Comparison of ENCODE assay signal across 18 cellular contexts in the genomic region with DNA sequence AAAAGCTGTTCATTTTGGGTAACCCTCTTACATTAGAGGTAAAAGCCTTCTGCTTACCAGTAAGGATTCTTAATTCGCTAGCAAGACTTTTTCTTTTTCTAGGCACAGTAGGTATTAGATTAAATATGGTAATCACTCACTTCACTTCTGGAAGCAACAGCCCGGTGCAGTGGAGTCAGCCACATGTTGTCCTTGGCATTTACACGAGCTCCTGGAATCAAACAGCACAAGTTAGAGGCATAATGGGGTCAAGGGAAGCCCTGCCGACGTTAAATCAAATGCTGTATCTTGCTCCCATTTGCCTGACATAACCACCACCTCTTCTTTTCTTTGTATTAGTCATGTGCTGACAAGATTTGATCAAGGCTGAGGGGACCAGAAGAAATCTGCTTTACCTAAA.
DNase-seq lines count a peak whose midpoint lies in the region; ATAC-seq, FAIRE-seq and TF ChIP-seq lines count a peak whose summit lies in the region.
"Had no signal": no experiment of that assay in that cellular context is flagged by ENCODE, and none has a peak within 500 bp of the region (broad histone marks: within the 10 kb centered on the region; RNA-seq: fewer than 3 reads in every experiment).

No MANE protein-coding gene starts in this region.

- peaks cover 49% of the 10 kb centered on the region for H3K36me3 Mint-ChIP-seq in activated B cell treated with CpG ODN at 0.5 μM for 24 hours (ENCODE audit: low read depth)

- DNase-seq in right cardiac atrium: peak in 1 of 3 donors; percentile 52
- no peak for DNase-seq in left ventricle myocardium inferior
- no peak for DNase-seq in activated B cell treated with CpG ODN at 0.5 μM for 24 hours
- DNase-seq in endothelial cell of umbilical vein (ENCODE audit: low read depth, low spot score): no peak
- DNase-seq in esophagus muscularis mucosa (ENCODE audit: extremely low spot score): no peak
- no peak for DNase-seq in BE2C
- DNase-seq: activated CD4-positive, alpha-beta T cell treated with anti-CD3 and anti-CD28 coated beads for 1 hour; esophagus squamous epithelium; left cardiac atrium; NCI-H1092; NCI-H2029 treated with DMSO at 0.1 percent for 48 hours; NK-92 treated with Interleukin-12 subunit alpha and Interleukin-12 subunit beta, amount 100 ng/mL, for 24 hours; testis had no signal

- H3K79me2 ChIP-seq in endothelial cell of umbilical vein (ENCODE audit: control insufficient read depth, insufficient read depth, low read length): no peaks in the 10 kb centered on the region

- POLR2A ChIA-PET in activated B cell treated with CpG ODN at 0.5 μM for 24 hours (lab: Charles Lee) (interaction anchor here (1.0 to 4.0 kb wide), 4 partner anchors 9 to 120 kb away, joined by 3 to 17 read pairs (median 8); no protein-coding TSS in a partner anchor), endothelial cell of umbilical vein (lab: Charles Lee) (no interaction called here)

- dilution Hi-C loops in endothelial cell of umbilical vein (cut with MboI; ENCODE audit: extremely low pct_ligation_motif_present, low sequenced_read_pairs): no loop called here

- H3K4me2 ChIP-seq in endothelial cell of umbilical vein (ENCODE audit: insufficient read depth, low read length): no peak overlapping the region
- H3K4me2 ChIP-seq: KMS-11 had no signal

- H3K27ac ChIP-seq in right cardiac atrium (ENCODE audit: low read length) (no peak overlapping the region), left ventricle myocardium inferior (replicated peaks) (no peak overlapping the region), endothelial cell of umbilical vein (ENCODE audit: insufficient read depth, low read depth, low read length) (peak overlapping the region; percentile 71), esophagus muscularis mucosa (replicated peaks in 1 of 4) (no peak overlapping the region)
- H3K27ac ChIP-seq: cardiac muscle cell, esophagus squamous epithelium, KMS-11, testis had no signal

- H3K27me3 Mint-ChIP-seq in activated B cell treated with CpG ODN at 0.5 μM for 24 hours: no peaks in the 10 kb centered on the region

- H3K4me3 ChIP-seq in right cardiac atrium (ENCODE audit: low read length) (no peak overlapping the region), left ventricle myocardium inferior (no peak overlapping the region), endothelial cell of umbilical vein (replicated peaks in 1 of 3; ENCODE audit: insufficient read depth in 1 of 3, low read depth in 1 of 3, low read length in 3 of 3) (no peak overlapping the region), esophagus muscularis mucosa (no peak overlapping the region), BE2C (ENCODE audit: low read depth, low read length) (no peak overlapping the region)
- H3K4me3 ChIP-seq: cardiac muscle cell, esophagus squamous epithelium, smooth muscle cell, testis had no signal

- H2AFZ ChIP-seq in endothelial cell of umbilical vein (ENCODE audit: low read depth, low read length): peak overlapping the region; percentile 34

- peaks cover 94% of the 10 kb centered on the region for H3K4me1 Mint-ChIP-seq in activated B cell treated with CpG ODN at 0.5 μM for 24 hours

- H3K9me3 Mint-ChIP-seq in activated B cell treated with CpG ODN at 0.5 μM for 24 hours: no peaks in the 10 kb centered on the region

- WGBS in right cardiac atrium: 53% methylated on average over 5 of the region's 5 CpGs
- 54% methylated on average over 5 of the region's 5 CpGs for WGBS in esophagus muscularis mucosa

- TF ChIP-seq CTCF in left ventricle myocardium inferior (IDR thresholded peaks at IDR 0.05; ENCODE audit: borderline replicate concordance) (no peak), activated B cell treated with CpG ODN at 0.5 μM for 24 hours (IDR thresholded peaks at IDR 0.05) (no peak), endothelial cell of umbilical vein (IDR thresholded peaks at IDR 0.05; ENCODE audit: extremely low read depth in 1 of 2, insufficient read depth in 1 of 2, low read depth in 1 of 2, low read length in 2 of 2) (no peak), esophagus muscularis mucosa (IDR thresholded peaks at IDR 0.05) (no peak), BE2C (IDR thresholded peaks at IDR 0.05; ENCODE audit: low read depth, low read length) (no peak)

- H3K4me1 ChIP-seq in right cardiac atrium (ENCODE audit: control insufficient read depth, insufficient read depth, low read length): peaks cover 6% of the 10 kb centered on the region
- H3K4me1 ChIP-seq in left ventricle myocardium inferior: no peaks in the 10 kb centered on the region
- H3K4me1 ChIP-seq in endothelial cell of umbilical vein (ENCODE audit: control insufficient read depth, extremely low read depth, insufficient read depth, low read length): peaks cover 25% of the 10 kb centered on the region
- peaks cover 0 to 42% (median 25%) of the 10 kb centered on the region in 4 donors for H3K4me1 ChIP-seq in esophagus muscularis mucosa
- no peaks in the 10 kb centered on the region for H3K4me1 ChIP-seq in BE2C
- H3K4me1 ChIP-seq: testis had no signal

- no peaks in the 10 kb centered on the region for H4K20me1 ChIP-seq in endothelial cell of umbilical vein (replicated peaks; ENCODE audit: control insufficient read depth, extremely low read depth, insufficient read depth, low read length)

- no peaks in the 10 kb centered on the region for H3K9me1 ChIP-seq in endothelial cell of umbilical vein (replicated peaks; ENCODE audit: control insufficient read depth, extremely low read depth, insufficient read depth, low read length)

- intact Hi-C loops in right cardiac atrium (cut with DNase I): no loop called here
- intact Hi-C loops in left ventricle myocardium inferior (cut with micrococcal nuclease): no loop called here
- intact Hi-C loops in activated B cell treated with CpG ODN at 0.5 μM for 24 hours (cut with micrococcal nuclease): loop anchor here (10.0 kb wide), 1 partner anchor 892 kb away; no protein-coding TSS in a partner anchor
- intact Hi-C loops in endothelial cell of umbilical vein (cut with micrococcal nuclease): loop anchor here (10.0 kb wide), 1 partner anchor 212 kb away; a partner anchor contains a TSS
- intact Hi-C loops in esophagus muscularis mucosa (cut with DNase I): no loop called here

- H3K9me3 ChIP-seq in right cardiac atrium (ENCODE audit: control insufficient read depth, low read length) (no peaks in the 10 kb centered on the region), left ventricle myocardium inferior (replicated peaks) (no peaks in the 10 kb centered on the region), endothelial cell of umbilical vein (replicated peaks; ENCODE audit: control insufficient read depth, insufficient read depth, low read length) (no peaks in the 10 kb centered on the region), esophagus muscularis mucosa (no peaks in the 10 kb centered on the region), BE2C (no peaks in the 10 kb centered on the region)
- H3K9me3 ChIP-seq: esophagus squamous epithelium, testis had no signal

- ATAC-seq in right cardiac atrium: peak; percentile 32 to 68
- ATAC-seq in activated B cell treated with CpG ODN at 0.5 μM for 24 hours (ENCODE audit: low read depth): no peak
- no peak for ATAC-seq in HG03439 (IDR thresholded peaks at IDR 0.05; ENCODE audit: unreplicated experiment)

- no peak overlapping the region for H3K9ac ChIP-seq in endothelial cell of umbilical vein (replicated peaks; ENCODE audit: extremely low read depth, insufficient read depth, low read length)
- H3K9ac ChIP-seq: KMS-11 had no signal

- CTCF ChIA-PET in activated B cell treated with CpG ODN at 0.5 μM for 24 hours (lab: Charles Lee) (interaction anchor here (0.6 to 2.0 kb wide), 5 partner anchors 16 to 175 kb away, joined by 3 to 15 read pairs (median 7); no protein-coding TSS in a partner anchor), endothelial cell of umbilical vein (lab: Charles Lee) (interaction anchor here (1.0 to 4.9 kb wide), 15 partner anchors 9 to 242 kb away, joined by 3 to 90 read pairs (median 6); a partner anchor contains a TSS)

- H3K27me3 ChIP-seq in right cardiac atrium (ENCODE audit: control insufficient read depth, insufficient read depth) (no peaks in the 10 kb centered on the region), left ventricle myocardium inferior (ENCODE audit: low read depth) (no peaks in the 10 kb centered on the region), endothelial cell of umbilical vein (ENCODE audit: control insufficient read depth in 2 of 2, insufficient read depth in 2 of 2, low read length in 2 of 2) (no peaks in the 10 kb centered on the region), esophagus muscularis mucosa (no peaks in the 10 kb centered on the region), BE2C (no peaks in the 10 kb centered on the region)
- H3K27me3 ChIP-seq: cardiac muscle cell, esophagus squamous epithelium, testis had no signal

- H3K27ac Mint-ChIP-seq in activated B cell treated with CpG ODN at 0.5 μM for 24 hours: peak overlapping the region; percentile 79

- peak; percentile 56 for FAIRE-seq in endothelial cell of umbilical vein (lab: Jason Lieb, UNC)
- FAIRE-seq: GM18507 had no signal

- TF ChIP-seq POLR2A in endothelial cell of umbilical vein (IDR thresholded peaks at IDR 0.05; ENCODE audit: low read depth, low read length) (no peak), esophagus muscularis mucosa (IDR thresholded peaks at IDR 0.05; ENCODE audit: low read depth) (no peak)

- no TSS peak for BruUV-seq in endothelial cell of umbilical vein (replicated peaks; lab: Mats Ljungman, UMichigan)

- H3K4me3 Mint-ChIP-seq in activated B cell treated with CpG ODN at 0.5 μM for 24 hours: no peak overlapping the region

- no peaks in the 10 kb centered on the region for H3K36me3 ChIP-seq in left ventricle myocardium inferior
- H3K36me3 ChIP-seq in endothelial cell of umbilical vein (ENCODE audit: control insufficient read depth in 2 of 2, extremely low read depth in 1 of 2, insufficient read depth in 2 of 2, low read length in 2 of 2): no peaks in the 10 kb centered on the region
- peaks cover 0 to 6% (median 0%) of the 10 kb centered on the region in 4 donors for H3K36me3 ChIP-seq in esophagus muscularis mucosa
- H3K36me3 ChIP-seq in BE2C: no peaks in the 10 kb centered on the region; the same call in 1 of the 2 replicates
- H3K36me3 ChIP-seq: cardiac muscle cell, esophagus squamous epithelium had no signal

- TF ChIP-seq EP300 in esophagus muscularis mucosa (IDR thresholded peaks at IDR 0.05): no peak

TF ChIP-seq in endothelial cell of umbilical vein, 7 proteins besides CTCF, POLR2A, EP300 and RAD21:
- TF ChIP-seq GATA2 (IDR thresholded peaks at IDR 0.05; ENCODE audit: insufficient read depth, insufficient read length, low read depth, low read length) (no peak), EZH2 (IDR thresholded peaks at IDR 0.05; ENCODE audit: borderline replicate concordance, low read depth, low read length, severe bottlenecking) (no peak)

Comparison
In these comparisons a context has a peak if more than half of its experiments do, and no peak if none do; other contexts are left out.
1. ATAC-seq: peak in right cardiac atrium (2 of 2); none in activated B cell treated with CpG ODN at 0.5 μM for 24 hours (single experiment) and HG03439 (single experiment).
2. intact Hi-C loops: an anchor here in activated B cell treated with CpG ODN at 0.5 μM for 24 hours (10.0 kb wide) and endothelial cell of umbilical vein (10.0 kb wide); none called in right cardiac atrium, left ventricle myocardium inferior and esophagus muscularis mucosa.